Comparison of ENCODE assay signal across 16 cellular contexts in the genomic region with DNA sequence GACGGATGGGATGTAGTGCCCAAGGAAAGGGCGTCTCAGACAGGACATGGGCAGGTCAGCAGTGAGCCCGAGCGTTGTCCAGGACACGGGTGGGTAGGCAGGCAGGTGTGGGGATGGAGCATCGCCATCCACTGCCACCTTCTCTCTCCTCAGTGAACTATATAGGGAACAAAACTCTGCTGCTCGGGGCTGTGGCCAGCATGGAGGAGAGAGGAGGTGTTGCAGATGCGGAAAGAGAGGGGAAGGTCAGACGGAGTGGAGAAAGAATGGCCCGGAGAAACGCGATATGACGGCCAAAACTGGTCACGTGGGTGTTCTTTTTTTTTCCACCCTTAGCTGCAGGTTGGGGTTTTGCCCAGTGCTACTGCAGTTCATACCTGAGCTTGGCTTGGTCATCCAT.
DNase-seq lines count a peak whose midpoint lies in the region; ATAC-seq and TF ChIP-seq lines count a peak whose summit lies in the region.
"Had no signal": no experiment of that assay in that cellular context is flagged by ENCODE, and none has a peak within 500 bp of the region (broad histone marks: within the 10 kb centered on the region; RNA-seq: fewer than 3 reads in every experiment).

No MANE protein-coding gene starts in this region.

- H3K36me3 Mint-ChIP-seq in MCF 10A (ENCODE audit: insufficient read depth, unreplicated experiment) (no peaks in the 10 kb centered on the region), osteocyte (ENCODE audit: unreplicated experiment) (no peaks in the 10 kb centered on the region)
- no peaks in the 10 kb centered on the region for H3K36me3 Mint-ChIP-seq in activated CD4-positive, alpha-beta T cell treated with anti-CD3 and anti-CD28 coated beads for 36 hours (ENCODE audit: low read depth)
- H3K36me3 Mint-ChIP-seq: CD4-positive, CD25-positive, alpha-beta regulatory T cell had no signal

- H3K36me3 ChIP-seq in breast epithelium (no peaks in the 10 kb centered on the region), colonic mucosa (no peaks in the 10 kb centered on the region), vagina (no peaks in the 10 kb centered on the region)

- H3K27ac ChIP-seq in breast epithelium (no peak overlapping the region), colonic mucosa (no peak overlapping the region), vagina (no peak overlapping the region)
- H3K27ac ChIP-seq: HL-60 had no signal

- POLR2A ChIA-PET in MCF 10A (lab: Yijun Ruan, JAX): interaction anchor here (0.5 kb wide), 1 partner anchor 1011 kb away, joined by 3 read pairs; no protein-coding TSS in a partner anchor
- POLR2A ChIA-PET in activated CD4-positive, alpha-beta T cell treated with anti-CD3 and anti-CD28 coated beads for 36 hours (lab: Charles Lee): no interaction called here

- BruUV-seq in MCF 10A (replicated peaks; lab: Mats Ljungman, UMichigan): no TSS peak

- intact Hi-C loops in breast epithelium (cut with DNase I; ENCODE audit: low total_unique reads) (no loop called here), MCF 10A (cut with micrococcal nuclease) (no loop called here), colonic mucosa (cut with DNase I) (no loop called here), vagina (cut with DNase I) (no loop called here)
- intact Hi-C loops in activated CD4-positive, alpha-beta T cell treated with anti-CD3 and anti-CD28 coated beads for 36 hours (cut with DNase I, micrococcal nuclease): no loop called here

- H3K9ac ChIP-seq in colonic mucosa (ENCODE audit: low read depth in 2 of 2, low read length in 2 of 2): no peak overlapping the region

- H3K4me1 Mint-ChIP-seq in MCF 10A (ENCODE audit: insufficient read depth, unreplicated experiment): no peaks in the 10 kb centered on the region
- H3K4me1 Mint-ChIP-seq in osteocyte (ENCODE audit: unreplicated experiment): no peaks in the 10 kb centered on the region
- no peaks in the 10 kb centered on the region for H3K4me1 Mint-ChIP-seq in activated CD4-positive, alpha-beta T cell treated with anti-CD3 and anti-CD28 coated beads for 36 hours
- H3K4me1 Mint-ChIP-seq: CD4-positive, CD25-positive, alpha-beta regulatory T cell had no signal

- H3K4me1 ChIP-seq in breast epithelium (no peaks in the 10 kb centered on the region), colonic mucosa (no peaks in the 10 kb centered on the region), vagina (no peaks in the 10 kb centered on the region)

- H3K27me3 Mint-ChIP-seq in MCF 10A (ENCODE audit: insufficient read depth, unreplicated experiment) (peaks cover 11% of the 10 kb centered on the region), osteocyte (ENCODE audit: unreplicated experiment) (no peaks in the 10 kb centered on the region)
- H3K27me3 Mint-ChIP-seq in activated CD4-positive, alpha-beta T cell treated with anti-CD3 and anti-CD28 coated beads for 36 hours: peaks cover 3% of the 10 kb centered on the region

- CTCF ChIA-PET in MCF 10A (lab: Yijun Ruan, JAX): interaction anchor here (0.6 to 0.7 kb wide), 2 partner anchors 177 to 1511 kb away, joined by 3 read pairs; no protein-coding TSS in a partner anchor
- CTCF ChIA-PET in activated CD4-positive, alpha-beta T cell treated with anti-CD3 and anti-CD28 coated beads for 36 hours (lab: Charles Lee): no interaction called here

- H3K4me3 ChIP-seq in breast epithelium (no peak overlapping the region), colonic mucosa (no peak overlapping the region), vagina (no peak overlapping the region)

- no peaks in the 10 kb centered on the region for H3K9me3 ChIP-seq in breast epithelium
- H3K9me3 ChIP-seq in colonic mucosa: no peaks in the 10 kb centered on the region
- H3K9me3 ChIP-seq in vagina: no peaks in the 10 kb centered on the region

- ATAC-seq in GM19324 (IDR thresholded peaks at IDR 0.05; ENCODE audit: low FRiP score, unreplicated experiment): no peak
- ATAC-seq in activated CD4-positive, alpha-beta T cell treated with anti-CD3 and anti-CD28 coated beads for 36 hours: no peak
- no peak for ATAC-seq in HG02798 (IDR thresholded peaks at IDR 0.05; ENCODE audit: poor library complexity, unreplicated experiment)
- ATAC-seq: Right ventricle myocardium inferior had no signal

- H3K4me3 Mint-ChIP-seq in MCF 10A (ENCODE audit: unreplicated experiment) (no peak overlapping the region), osteocyte (ENCODE audit: unreplicated experiment) (no peak overlapping the region)
- H3K4me3 Mint-ChIP-seq in activated CD4-positive, alpha-beta T cell treated with anti-CD3 and anti-CD28 coated beads for 36 hours: no peak overlapping the region
- H3K4me3 Mint-ChIP-seq: CD4-positive, CD25-positive, alpha-beta regulatory T cell had no signal

- TF ChIP-seq CTCF in breast epithelium (IDR thresholded peaks at IDR 0.05) (no peak), MCF 10A (IDR thresholded peaks at IDR 0.05; ENCODE audit: unreplicated experiment) (no peak), colonic mucosa (IDR thresholded peaks at IDR 0.05) (no peak), osteocyte (IDR thresholded peaks at IDR 0.05) (no peak), vagina (IDR thresholded peaks at IDR 0.05) (no peak)

- peaks cover 0 to 4% of the 10 kb centered on the region in 2 donors for H3K27me3 ChIP-seq in breast epithelium
- no peaks in the 10 kb centered on the region for H3K27me3 ChIP-seq in colonic mucosa
- no peaks in the 10 kb centered on the region for H3K27me3 ChIP-seq in vagina

- no peak for TF ChIP-seq POLR2A in breast epithelium (IDR thresholded peaks at IDR 0.05)
- no peak for TF ChIP-seq POLR2A in vagina (IDR thresholded peaks at IDR 0.05)

- peak; percentile 7 to 14 for DNase-seq in breast epithelium (ENCODE audit: low spot score in 2 of 2)
- no peak for DNase-seq in MCF 10A (ENCODE audit: unreplicated experiment)
- peak; percentile 4 for DNase-seq in colonic mucosa
- DNase-seq in osteocyte (ENCODE audit: extremely low spot score, unreplicated experiment): peak; percentile 71
- DNase-seq in vagina (ENCODE audit: extremely low spot score in 2 of 2): peak; percentile 42 to 87
- DNase-seq in activated CD4-positive, alpha-beta T cell treated with anti-CD3 and anti-CD28 coated beads for 36 hours: no peak
- DNase-seq: CD4-positive, CD25-positive, alpha-beta regulatory T cell; DMS53; KG1; NCI-H1105; NCI-H1694 treated with DMSO at 0.1 percent for 48 hours; NCI-H774 had no signal

- H3K27ac Mint-ChIP-seq in MCF 10A (ENCODE audit: low read depth, unreplicated experiment) (no peak overlapping the region), osteocyte (ENCODE audit: unreplicated experiment) (no peak overlapping the region)
- no peak overlapping the region for H3K27ac Mint-ChIP-seq in activated CD4-positive, alpha-beta T cell treated with anti-CD3 and anti-CD28 coated beads for 36 hours

- H3K9me3 Mint-ChIP-seq in MCF 10A (ENCODE audit: unreplicated experiment): peaks cover 10% of the 10 kb centered on the region
- H3K9me3 Mint-ChIP-seq in osteocyte (ENCODE audit: unreplicated experiment): no peaks in the 10 kb centered on the region
- no peaks in the 10 kb centered on the region for H3K9me3 Mint-ChIP-seq in activated CD4-positive, alpha-beta T cell treated with anti-CD3 and anti-CD28 coated beads for 36 hours (ENCODE audit: low read depth)

Comparison
In these comparisons a context has a peak if more than half of its experiments do, and no peak if none do; other contexts are left out.
1. DNase-seq: peak in breast epithelium (2 of 2), colonic mucosa (single experiment), osteocyte (single experiment) and vagina (2 of 2); none in MCF 10A (single experiment) and activated CD4-positive, alpha-beta T cell treated with anti-CD3 and anti-CD28 coated beads for 36 hours (single experiment).